ENCODE assay signal across 8 cellular contexts in genomic region chr5:95822408-95823240, GRCh38. TPM values are rescaled to one million over a fixed set of nuclear protein-coding genes. Genes with fewer than 3 reads are reported as not detected.
DNase-seq lines count a peak whose midpoint lies in the region; ATAC-seq lines count a peak whose summit lies in the region.

Gene GLRX, minus strand, starts transcription at chr5:95822726. Its CDS starts 64 bp downstream, at chr5:95822662.

- H3K27me3 Mint-ChIP-seq in T-helper 2 cell treated with Interferon-gamma antibody and Interleukin-4, amounts not matched to agents 5 μg/mL and 100 μg/mL, for 36 hours (ENCODE audit: low read depth), result no peaks in the 10 kb centered on the region
- no peaks in the 10 kb centered on the region for H3K27me3 Mint-ChIP-seq in central memory CD8-positive, alpha-beta T cell
- peaks cover 0 to 10% (median 5%) of the 10 kb centered on the region in 3 donors for H3K27me3 Mint-ChIP-seq in immature natural killer cell (ENCODE audit: low read depth in 3 of 3)

- H3K4me3 ChIP-seq in HAP-1 (peak within 1 kb of the TSS; percentile 53), skeletal muscle satellite cell (ENCODE audit: low read length) (peak within 1 kb of the TSS; percentile 92)

- H3K36me3 ChIP-seq in HAP-1 (replicated peaks), result no peaks in the 10 kb centered on the region
- peaks cover 12% of the 10 kb centered on the region for H3K36me3 ChIP-seq in skeletal muscle satellite cell (ENCODE audit: insufficient read depth, low read length)

- no peaks in the 10 kb centered on the region for H3K9me3 Mint-ChIP-seq in T-helper 2 cell treated with Interferon-gamma antibody and Interleukin-4, amounts not matched to agents 5 μg/mL and 100 μg/mL, for 36 hours
- no peaks in the 10 kb centered on the region for H3K9me3 Mint-ChIP-seq in central memory CD8-positive, alpha-beta T cell
- no peaks in the 10 kb centered on the region for H3K9me3 Mint-ChIP-seq in immature natural killer cell

- peaks cover 20% of the 10 kb centered on the region for H3K36me3 Mint-ChIP-seq in T-helper 2 cell treated with Interferon-gamma antibody and Interleukin-4, amounts not matched to agents 5 μg/mL and 100 μg/mL, for 36 hours (ENCODE audit: low read depth)
- H3K36me3 Mint-ChIP-seq in central memory CD8-positive, alpha-beta T cell (ENCODE audit: insufficient read depth), result peaks cover 24% of the 10 kb centered on the region
- H3K36me3 Mint-ChIP-seq in immature natural killer cell, result no peaks in the 10 kb centered on the region

- H3K4me2 ChIP-seq in skeletal muscle satellite cell (ENCODE audit: low read length), result peak within 1 kb of the TSS; percentile 97

- H3K4me1 ChIP-seq in HAP-1 (peaks cover 13% of the 10 kb centered on the region), skeletal muscle satellite cell (ENCODE audit: control insufficient read depth, insufficient read depth, low read length) (peaks cover 42% of the 10 kb centered on the region)

- peak; percentile 48 for DNase-seq in NK-92 treated with Interleukin-12 subunit alpha and Interleukin-12 subunit beta, amount 100 ng/mL, for 24 hours (lab: John Stamatoyannopoulos, UW)
- DNase-seq in NK-92 (lab: John Stamatoyannopoulos, UW; ENCODE audit: unreplicated experiment) (no peak), HAP-1 (ENCODE audit: low spot score in 2 of 2) (peak; percentile 75 to 79), LoVo (ENCODE audit: low spot score) (peak; percentile 82), immature natural killer cell (peak; percentile 51 to 58 (median 55))
- peak; percentile 53 for DNase-seq in T-helper 2 cell treated with Interferon-gamma antibody and Interleukin-4, amounts not matched to agents 5 μg/mL and 100 μg/mL, for 36 hours (ENCODE audit: low spot score)
- DNase-seq in central memory CD8-positive, alpha-beta T cell (ENCODE audit: low spot score in 2 of 2), result no peak

- peak within 1 kb of the TSS; percentile 83 for H3K27ac Mint-ChIP-seq in T-helper 2 cell treated with Interferon-gamma antibody and Interleukin-4, amounts not matched to agents 5 μg/mL and 100 μg/mL, for 36 hours
- H3K27ac Mint-ChIP-seq in central memory CD8-positive, alpha-beta T cell (ENCODE audit: low read depth), result peak within 1 kb of the TSS; percentile 90
- H3K27ac Mint-ChIP-seq in immature natural killer cell, result peak within 1 kb of the TSS; percentile 88 to 99 (median 95)

- peak within 1 kb of the TSS; percentile 90 for H3K9ac ChIP-seq in skeletal muscle satellite cell (ENCODE audit: low read depth, low read length)

- H3K9me3 ChIP-seq in HAP-1 (no peaks in the 10 kb centered on the region), skeletal muscle satellite cell (replicated peaks; ENCODE audit: low read length) (no peaks in the 10 kb centered on the region)

- H3K4me3 Mint-ChIP-seq in T-helper 2 cell treated with Interferon-gamma antibody and Interleukin-4, amounts not matched to agents 5 μg/mL and 100 μg/mL, for 36 hours, result peak within 1 kb of the TSS; percentile 99
- peak within 1 kb of the TSS; percentile 95 for H3K4me3 Mint-ChIP-seq in central memory CD8-positive, alpha-beta T cell
- peak within 1 kb of the TSS; percentile 98 to 100 (median 98) for H3K4me3 Mint-ChIP-seq in immature natural killer cell

- peaks cover 59% of the 10 kb centered on the region for H3K4me1 Mint-ChIP-seq in T-helper 2 cell treated with Interferon-gamma antibody and Interleukin-4, amounts not matched to agents 5 μg/mL and 100 μg/mL, for 36 hours (ENCODE audit: low read depth)
- peaks cover 65% of the 10 kb centered on the region for H3K4me1 Mint-ChIP-seq in central memory CD8-positive, alpha-beta T cell
- peaks cover 68 to 74% of the 10 kb centered on the region in 2 donors for H3K4me1 Mint-ChIP-seq in immature natural killer cell

- H3K27me3 ChIP-seq in HAP-1 (ENCODE audit: low read depth) (no peaks in the 10 kb centered on the region), skeletal muscle satellite cell (ENCODE audit: control insufficient read depth, insufficient read depth, low read length) (no peaks in the 10 kb centered on the region)

- peak; percentile 43 for ATAC-seq in central memory CD8-positive, alpha-beta T cell (replicated peaks; ENCODE audit: extremely low read depth, poor library complexity, severe bottlenecking)

- in situ Hi-C loops in HAP-1 (cut with MboI; ENCODE audit: low sequenced_read_pairs), result no loop called here

RNA-seq across cellular contexts. Expression of gene GLRX, which starts in this region (rescaled TPM):
- polyA plus RNA-seq in immature natural killer cell, result 100 to 1,000 TPM; 261 to 295 (median 263) TPM
- total RNA-seq in skeletal muscle satellite cell (2012; rRNA removed), result 119 and 152 TPM in 2 replicates

Comparison
In these comparisons a context has a peak if more than half of its experiments do, and no peak if none do; other contexts are left out.
1. DNase-seq: peak in NK-92 treated with Interleukin-12 subunit alpha and Interleukin-12 subunit beta, amount 100 ng/mL, for 24 hours (single experiment), HAP-1 (2 of 2), LoVo (single experiment), T-helper 2 cell treated with Interferon-gamma antibody and Interleukin-4, amounts not matched to agents 5 μg/mL and 100 μg/mL, for 36 hours (single experiment) and immature natural killer cell (3 of 3); none in NK-92 (single experiment) and central memory CD8-positive, alpha-beta T cell (0 of 2).
2. Peak in every context shown above with its lines, with median percentiles within 50 percentile points of each other: H3K27ac Mint-ChIP-seq and H3K4me3 Mint-ChIP-seq.